23 cellular contexts compared by ENCODE assay signal in genomic region chr5:20615888-20616563, GRCh38.
"Had no signal": no experiment of that assay in that cellular context is flagged by ENCODE, and none has a peak within 500 bp of the region (broad histone marks: within the 10 kb centered on the region; RNA-seq: fewer than 3 reads in every experiment).

No MANE protein-coding gene starts in this region.

- H3K36me3 ChIP-seq: heart right ventricle, neutrophil, ovary, right atrium auricular region, spleen, thoracic aorta, vagina had no signal

- H3K27me3 Mint-ChIP-seq: activated CD4-positive, alpha-beta memory T cell treated with anti-CD3 and anti-CD28 coated beads, Interleukin-2, amount 10 ng/mL, durations not matched to agents 7 days and 5 days; activated CD4-positive, alpha-beta T cell treated with anti-CD3 and anti-CD28 coated beads, Interleukin-2, amount 10 ng/mL, durations not matched to agents 24 days and 14 days; activated naive CD4-positive, alpha-beta T cell treated with anti-CD3 and anti-CD28 coated beads, Interleukin-2, amount 50 U/mL, for 24 hours had no signal

- H3K9me3 Mint-ChIP-seq: activated naive CD4-positive, alpha-beta T cell treated with anti-CD3 and anti-CD28 coated beads, Interleukin-2, amount 50 U/mL, for 24 hours; type B pancreatic cell had no signal

- H3K27ac Mint-ChIP-seq: activated CD4-positive, alpha-beta memory T cell treated with anti-CD3 and anti-CD28 coated beads, Interleukin-2, amount 10 ng/mL, durations not matched to agents 7 days and 5 days; activated CD4-positive, alpha-beta T cell treated with anti-CD3 and anti-CD28 coated beads, Interleukin-2, amount 10 ng/mL, durations not matched to agents 24 days and 14 days; activated naive CD4-positive, alpha-beta T cell treated with anti-CD3 and anti-CD28 coated beads, Interleukin-2, amount 50 U/mL, for 24 hours; brain; nephron; type B pancreatic cell had no signal

- H3K4me3 ChIP-seq: heart right ventricle, ovary, psoas muscle, right atrium auricular region, spleen, thoracic aorta, vagina had no signal

- H3K27me3 ChIP-seq: heart right ventricle, neutrophil, ovary, right atrium auricular region, spleen, vagina had no signal

- H3K36me3 Mint-ChIP-seq: activated naive CD4-positive, alpha-beta T cell treated with anti-CD3 and anti-CD28 coated beads, Interleukin-2, amount 50 U/mL, for 24 hours; brain; type B pancreatic cell had no signal

- H3K4me3 Mint-ChIP-seq: activated CD4-positive, alpha-beta memory T cell treated with anti-CD3 and anti-CD28 coated beads, Interleukin-2, amount 10 ng/mL, durations not matched to agents 7 days and 5 days; activated CD4-positive, alpha-beta T cell treated with anti-CD3 and anti-CD28 coated beads, Interleukin-2, amount 10 ng/mL, durations not matched to agents 24 days and 14 days; activated naive CD4-positive, alpha-beta T cell treated with anti-CD3 and anti-CD28 coated beads, Interleukin-2, amount 50 U/mL, for 24 hours; brain; nephron; type B pancreatic cell had no signal

- H3K4me1 ChIP-seq: heart right ventricle, psoas muscle, right atrium auricular region, spleen, vagina had no signal

- H3K4me1 Mint-ChIP-seq: activated CD4-positive, alpha-beta memory T cell treated with anti-CD3 and anti-CD28 coated beads, Interleukin-2, amount 10 ng/mL, durations not matched to agents 7 days and 5 days; activated CD4-positive, alpha-beta T cell treated with anti-CD3 and anti-CD28 coated beads, Interleukin-2, amount 10 ng/mL, durations not matched to agents 24 days and 14 days; activated naive CD4-positive, alpha-beta T cell treated with anti-CD3 and anti-CD28 coated beads, Interleukin-2, amount 50 U/mL, for 24 hours; nephron had no signal

- H3K27ac ChIP-seq: heart right ventricle, neutrophil, ovary, psoas muscle, right atrium auricular region, spleen, thoracic aorta, vagina had no signal

- H3K9me3 ChIP-seq: neutrophil, ovary, psoas muscle, right atrium auricular region, vagina had no signal

- DNase-seq: activated CD4-positive, alpha-beta memory T cell treated with anti-CD3 and anti-CD28 coated beads, Interleukin-2, amount 10 ng/mL, durations not matched to agents 7 days and 5 days; activated CD4-positive, alpha-beta T cell treated with anti-CD3 and anti-CD28 coated beads, Interleukin-2, amount 10 ng/mL, durations not matched to agents 24 days and 14 days; activated gamma-delta T cell; activated T-cell treated with anti-CD3 and anti-CD28 coated beads for 4 hours; anterior cingulate cortex; foreskin fibroblast; heart right ventricle; left colon; mesenchymal stem cell; ovary; psoas muscle; spleen; stimulated activated CD4-positive, alpha-beta T cell treated with anti-CD3 and anti-CD28 coated beads, Interleukin-4, amount 100 ng/mL, for 1 hour; stimulated activated naive CD4-positive, alpha-beta T cell had no signal

- ATAC-seq: activated CD4-positive, CD25-positive, alpha-beta regulatory T cell treated with anti-CD3 and anti-CD28 coated beads, Interleukin-2, amount 50 U/mL, for 24 hours; heart right ventricle; left colon; psoas muscle had no signal
